In genomic region chr13:43023244-43023931, GRCh38 we compare ENCODE assay signal across 8 cellular contexts. TPM values are rescaled to one million over a fixed set of nuclear protein-coding genes. Genes with fewer than 3 reads are reported as not detected.
DNase-seq lines count a peak whose midpoint lies in the region; ATAC-seq and TF ChIP-seq lines count a peak whose summit lies in the region.

TSS of gene DNAJC15 (plus strand) at chr13:43023586. CDS start at chr13:43023627, 41 bp downstream.

- H3K27ac ChIP-seq in CD4-positive, CD25-positive, alpha-beta regulatory T cell (ENCODE audit: insufficient read depth, low read length, poor library complexity, severe bottlenecking) = peak within 1 kb of the TSS; percentile 44
- H3K27ac ChIP-seq in ascending aorta = peak within 1 kb of the TSS; percentile 80 to 82
- H3K27ac ChIP-seq in vagina = peak within 1 kb of the TSS; percentile 64

- TF ChIP-seq POLR2A in vagina (IDR thresholded peaks at IDR 0.05) = no peak

- H3K4me3 Mint-ChIP-seq in CD4-positive, CD25-positive, alpha-beta regulatory T cell = peak within 1 kb of the TSS; percentile 92 to 100 (median 95)

- peaks cover 15 to 43% (median 21%) of the 10 kb centered on the region in 4 donors for H3K4me1 Mint-ChIP-seq in CD4-positive, CD25-positive, alpha-beta regulatory T cell

- TF ChIP-seq CTCF in ascending aorta (IDR thresholded peaks at IDR 0.05) = peak in 1 of 3 experiments; percentile 23
- no peak for TF ChIP-seq CTCF in vagina (IDR thresholded peaks at IDR 0.05)

- H3K36me3 Mint-ChIP-seq in CD4-positive, CD25-positive, alpha-beta regulatory T cell = peaks cover 5% of the 10 kb centered on the region

- H3K9me3 Mint-ChIP-seq in CD4-positive, CD25-positive, alpha-beta regulatory T cell = no peaks in the 10 kb centered on the region

- H3K27ac Mint-ChIP-seq in CD4-positive, CD25-positive, alpha-beta regulatory T cell = peak within 1 kb of the TSS; percentile 90 to 99 (median 98)

- no peaks in the 10 kb centered on the region for H3K27me3 Mint-ChIP-seq in CD4-positive, CD25-positive, alpha-beta regulatory T cell

- peak; percentile 59 to 92 (median 87) for DNase-seq in CD4-positive, CD25-positive, alpha-beta regulatory T cell
- DNase-seq in HT-29 (ENCODE audit: low spot score) (peak; percentile 61), ascending aorta (ENCODE audit: low spot score in 2 of 2) (peak; percentile 36 to 88), hepatic stellate cell (ENCODE audit: low spot score) (peak; percentile 54), renal cortical epithelial cell (ENCODE audit: low read depth) (peak; percentile 54), vagina (ENCODE audit: extremely low spot score in 2 of 2) (no peak)

- no peaks in the 10 kb centered on the region for H3K27me3 ChIP-seq in CD4-positive, CD25-positive, alpha-beta regulatory T cell (ENCODE audit: control insufficient read depth, insufficient read depth, low read length)
- H3K27me3 ChIP-seq in ascending aorta (no peaks in the 10 kb centered on the region), vagina (no peaks in the 10 kb centered on the region)

- peak within 1 kb of the TSS; percentile 97 for H3K4me3 ChIP-seq in CD4-positive, CD25-positive, alpha-beta regulatory T cell (ENCODE audit: low read depth, low read length)
- peak within 1 kb of the TSS; percentile 69 to 80 for H3K4me3 ChIP-seq in ascending aorta
- H3K4me3 ChIP-seq in vagina = peak within 1 kb of the TSS; percentile 49 to 63

- no peaks in the 10 kb centered on the region for H3K9me3 ChIP-seq in CD4-positive, CD25-positive, alpha-beta regulatory T cell (ENCODE audit: control insufficient read depth in 2 of 2, low read length in 2 of 2)
- H3K9me3 ChIP-seq in ascending aorta (no peaks in the 10 kb centered on the region), vagina (no peaks in the 10 kb centered on the region)

- ATAC-seq in CD4-positive, CD25-positive, alpha-beta regulatory T cell (ENCODE audit: low read depth in 2 of 2) = peak; percentile 83 to 91
- peak; percentile 82 for ATAC-seq in GM19467 (IDR thresholded peaks at IDR 0.05; ENCODE audit: unreplicated experiment)

- peaks cover 34% of the 10 kb centered on the region for H3K4me1 ChIP-seq in CD4-positive, CD25-positive, alpha-beta regulatory T cell (ENCODE audit: control insufficient read depth, insufficient read depth, low read length, poor library complexity, severe bottlenecking)
- H3K4me1 ChIP-seq in ascending aorta = peaks cover 0 to 3% of the 10 kb centered on the region in 2 donors
- peaks cover 16% of the 10 kb centered on the region for H3K4me1 ChIP-seq in vagina

- intact Hi-C loops in T-helper 2 cell treated with Interferon-gamma antibody and Interleukin-4, amounts not matched to agents 100 ng/mL and 5 ng/mL, for 36 hours (cut with micrococcal nuclease) = loop anchor here (1.0 to 2.0 kb wide), 4 partner anchors 27 to 53 kb away; partner anchors contain the start of gene EPSTI1
- intact Hi-C loops in ascending aorta (cut with DNase I) = loop anchor here (1.0 kb wide), 1 partner anchor 31 kb away; the partner anchor contains the start of gene EPSTI1
- intact Hi-C loops in vagina (cut with DNase I) = no loop called here

- peaks cover 6% of the 10 kb centered on the region for H3K36me3 ChIP-seq in CD4-positive, CD25-positive, alpha-beta regulatory T cell (ENCODE audit: control insufficient read depth, insufficient read depth, low read length)
- H3K36me3 ChIP-seq in ascending aorta (no peaks in the 10 kb centered on the region), vagina (no peaks in the 10 kb centered on the region)

RNA-seq across cellular contexts. Expression of gene DNAJC15, which starts in this region (rescaled TPM):
- 12.6 TPM for total RNA-seq in CD4-positive, CD25-positive, alpha-beta regulatory T cell
- polyA plus RNA-seq in CD4-positive, CD25-positive, alpha-beta regulatory T cell = 10 to 100 TPM; 19.1 to 36.5 (median 28.9) TPM
- total RNA-seq in HT-29 (2014; rRNA removed; shearing (Covaris generic)) = 4.7 and 7.2 TPM in 2 replicates
- total RNA-seq in T-helper 2 cell treated with Interferon-gamma antibody and Interleukin-4, amounts not matched to agents 100 ng/mL and 5 ng/mL, for 36 hours = 17.1 and 18.2 TPM in 2 replicates
- total RNA-seq in ascending aorta (2.3 TPM), renal cortical epithelial cell (8.2 and 23.7 TPM in 2 replicates), vagina (4.7 TPM)

Comparison
In these comparisons a context has a peak if more than half of its experiments do, and no peak if none do; other contexts are left out.
1. DNase-seq: peak in CD4-positive, CD25-positive, alpha-beta regulatory T cell (3 of 3), HT-29 (single experiment), ascending aorta (2 of 2), hepatic stellate cell (single experiment) and renal cortical epithelial cell (single experiment); none in vagina (0 of 2).
2. Peak in every context shown above with its lines, with median percentiles within 50 percentile points of each other: H3K27ac ChIP-seq and H3K4me3 ChIP-seq.